ENCODE assay signal across 1 cellular context in genomic region chr10:113585949-113586348, GRCh38.
TF ChIP-seq lines count a peak whose summit lies in the region.

No MANE protein-coding gene starts in this region.

TF ChIP-seq in GM12878, 131 proteins besides CTCF, POLR2A, EP300 and RAD21 (continued from another document):
- TF ChIP-seq MLLT1 (IDR thresholded peaks at IDR 0.05) (no peak), ZNF687 (IDR thresholded peaks at IDR 0.05) (no peak), KDM1A (IDR thresholded peaks at IDR 0.05; ENCODE audit: borderline replicate concordance) (no peak), ZBTB40 (IDR thresholded peaks at IDR 0.05; ENCODE audit: borderline replicate concordance) (no peak), YBX1 (IDR thresholded peaks at IDR 0.05) (no peak), MYC (IDR thresholded peaks at IDR 0.05; ENCODE audit: insufficient read depth, insufficient read length, insufficient replicate concordance, low read length, severe bottlenecking) (no peak), ATF3 (IDR thresholded peaks at IDR 0.05; ENCODE audit: borderline replicate concordance, extremely low read depth, low read depth, low read length) (no peak), HDGF (IDR thresholded peaks at IDR 0.05) (no peak), BACH1 (IDR thresholded peaks at IDR 0.05; ENCODE audit: borderline replicate concordance) (peak; percentile 44; the same call in 1 of the 2 replicates), SIX5 (IDR thresholded peaks at IDR 0.05; ENCODE audit: low read depth, low read length, severe bottlenecking) (no peak), ZBED1 (IDR thresholded peaks at IDR 0.05; ENCODE audit: borderline replicate concordance) (no peak), RUNX3 (IDR thresholded peaks at IDR 0.05; ENCODE audit: low read length) (peak; percentile 13; the same call in 1 of the 2 replicates), PRDM15 (CRISPR knock-in tag; IDR thresholded peaks at IDR 0.05) (no peak), HSF1 (IDR thresholded peaks at IDR 0.05; ENCODE audit: low read depth, low read length) (no peak), ATF2 (IDR thresholded peaks at IDR 0.05; ENCODE audit: low read length) (no peak)
